In genomic region chr11:57279131-57279530, GRCh38 we compare ENCODE assay signal across 18 cellular contexts. TPM values are rescaled to one million over a fixed set of nuclear protein-coding genes. Genes with fewer than 3 reads are reported as not detected.
DNase-seq lines count a peak whose midpoint lies in the region; TF ChIP-seq lines count a peak whose summit lies in the region.
"Had no signal": no experiment of that assay in that cellular context is flagged by ENCODE, and none has a peak within 500 bp of the region (broad histone marks: within the 10 kb centered on the region; RNA-seq: fewer than 3 reads in every experiment).

No MANE protein-coding gene starts in this region.

- no peak overlapping the region for H3K4me3 ChIP-seq in fibroblast of the aortic adventitia (ENCODE audit: low read depth, low read length)
- H3K4me3 ChIP-seq: MG63, ovary, stomach had no signal

- DNase-seq in AG09319 (ENCODE audit: extremely low read depth, low read depth) (peak; percentile 16), amniotic stem cell (lab: John Stamatoyannopoulos, UW) (peak; percentile 64), fibroblast of the aortic adventitia (ENCODE audit: low read depth) (peak; percentile 69), DMS153 (lab: John Stamatoyannopoulos, UW) (no peak), hypothalamus (lab: John Stamatoyannopoulos, UW) (no peak), activated T-cell treated with anti-CD3 and anti-CD28 coated beads for 4 hours (no peak)
- DNase-seq: activated CD4-positive, CD25-positive, alpha-beta regulatory T cell treated with anti-CD3 and anti-CD28 coated beads, Interleukin-2, amount 50 U/mL, for 72 hours; activated naive CD4-positive, alpha-beta T cell treated with Interleukin-2 at 50 U/mL for 16 hours; COR-L47; effector CD8-positive, alpha-beta T cell; GF-D8; kidney; MG63; ovary; stomach had no signal

- no peak for TF ChIP-seq CTCF in AG09319 (IDR thresholded peaks at IDR 0.05; ENCODE audit: low read depth, low read length)
- TF ChIP-seq CTCF in fibroblast of the aortic adventitia (IDR thresholded peaks at IDR 0.05; ENCODE audit: insufficient read depth, low read length), result no peak

RNA-seq across cellular contexts. Expression of gene APLNR, which starts 42.1 kb away (rescaled TPM):
- total RNA-seq in fibroblast of the aortic adventitia (ENCODE audit: low replicate concordance), result not detected in 2 replicates
- total RNA-seq: HT1080; mononuclear cell; T-helper 1 cell treated with Interleukin-12 subunit alpha and Interleukin-12 subunit beta and Interleukin-4 antibody, amounts not matched to agents 30 ng/mL and 1 ng/mL, for 36 hours had no signal

RNA-seq across cellular contexts. Expression of gene TNKS1BP1, which starts 45.6 kb away (rescaled TPM):
- 70.0 and 108 TPM in 2 replicates for total RNA-seq in fibroblast of the aortic adventitia (ENCODE audit: low replicate concordance)

RNA-seq across cellular contexts. Expression of gene SSRP1, which starts 56.6 kb away (rescaled TPM):
- 60.7 and 83.2 TPM in 2 replicates for total RNA-seq in fibroblast of the aortic adventitia (ENCODE audit: low replicate concordance)

RNA-seq across cellular contexts. Expression of gene P2RX3, which starts 59.0 kb away (rescaled TPM):
- total RNA-seq in fibroblast of the aortic adventitia (ENCODE audit: low replicate concordance), result not detected in 2 replicates
- total RNA-seq: HT1080; kidney; mononuclear cell; T-helper 1 cell treated with Interleukin-12 subunit alpha and Interleukin-12 subunit beta and Interleukin-4 antibody, amounts not matched to agents 30 ng/mL and 1 ng/mL, for 36 hours had no signal

Comparison
In these comparisons a context has a peak if more than half of its experiments do, and no peak if none do; other contexts are left out.
1. DNase-seq: peak in AG09319 (single experiment), amniotic stem cell (single experiment) and fibroblast of the aortic adventitia (single experiment); none in DMS153 (single experiment), hypothalamus (0 of 51) and activated T-cell treated with anti-CD3 and anti-CD28 coated beads for 4 hours (single experiment).